11 cellular contexts compared by ENCODE assay signal in genomic region chr21:31780944-31781343, GRCh38. TPM values are rescaled to one million over a fixed set of nuclear protein-coding genes. Genes with fewer than 3 reads are reported as not detected.
A peak's percentile ranks its signal among the peaks of the same experiment; 100 is the strongest.
DNase-seq lines count a peak whose midpoint lies in the region; ATAC-seq and TF ChIP-seq lines count a peak whose summit lies in the region.
"Had no signal": no experiment of that assay in that cellular context is flagged by ENCODE, and none has a peak within 500 bp of the region (broad histone marks: within the 10 kb centered on the region; RNA-seq: fewer than 3 reads in every experiment).

No MANE protein-coding gene starts in this region.

- no peak for TF ChIP-seq POLR2A in transverse colon (IDR thresholded peaks at IDR 0.05)

- in situ Hi-C loops in transverse colon (cut with MboI; ENCODE audit: low pct_ligation_motif_present in 1 of 4, low pct_unique_long_range_greater_than_20kb in 1 of 4, low sequenced_read_pairs in 3 of 4) = no loop called here

- H2BK12ac ChIP-seq in H9 (ENCODE audit: insufficient read length, low read depth, low read length) = no peak overlapping the region

- WGBS in H9 (ENCODE audit: extremely low coverage, insufficient read length, low lambda C conversion rate) = no CpG with 5 or more reads among the region's 4 CpGs
- WGBS in transverse colon (ENCODE audit: low coverage in 1 of 2), 2 donors = 37 to 40% methylated on average over 4 of the region's 4 CpGs

- H3K27ac ChIP-seq in H9 (ENCODE audit: insufficient read length, low read depth, low read length) = no peak overlapping the region
- no peak overlapping the region for H3K27ac ChIP-seq in transverse colon
- H3K27ac ChIP-seq: thyroid gland had no signal

- no peaks in the 10 kb centered on the region for H3K27me3 ChIP-seq in H9 (ENCODE audit: insufficient read depth, low read length)
- H3K27me3 ChIP-seq in transverse colon = no peaks in the 10 kb centered on the region
- H3K27me3 ChIP-seq: thyroid gland had no signal

- no peak overlapping the region for H2BK20ac ChIP-seq in H9 (ENCODE audit: low read depth, low read length, poor library complexity, severe bottlenecking)

- no peak overlapping the region for H3K56ac ChIP-seq in H9 (ENCODE audit: insufficient read length, low read depth, low read length)

- H2BK5ac ChIP-seq in H9 (ENCODE audit: insufficient read length, low read length) = no peak overlapping the region

- H3K36me3 Mint-ChIP-seq in H9 (ENCODE audit: insufficient read depth in 1 of 3, low read depth in 3 of 3) (peaks cover 3 to 15% (median 4%) of the 10 kb centered on the region in 3 experiments; a peak in 2 of 7 replicates), WTC11 (no peaks in the 10 kb centered on the region; the same call in 1 of the 2 replicates), neural crest cell (ENCODE audit: low read depth) (no peaks in the 10 kb centered on the region)

- H3K14ac ChIP-seq in H9 (ENCODE audit: insufficient read depth, low read length) = no peak overlapping the region

- no peak overlapping the region for H3K4ac ChIP-seq in H9 (ENCODE audit: low read depth, low read length)

- H3K27me3 Mint-ChIP-seq in H9 (ENCODE audit: low read depth) (no peaks in the 10 kb centered on the region; the same call in 1 of the 2 replicates), WTC11 (ENCODE audit: low read depth) (no peaks in the 10 kb centered on the region), neural crest cell (ENCODE audit: low read depth) (peaks cover 2% of the 10 kb centered on the region)

- CTCF ChIA-PET in WTC11 (lab: Charles Lee) = interaction anchor here (0.7 to 2.2 kb wide), 4 partner anchors 9 to 477 kb away, joined by 3 to 10 read pairs (median 3); no protein-coding TSS in a partner anchor

- intact Hi-C loops in transverse colon (cut with DNase I; ENCODE audit: low total_unique reads) = loop anchor here (2.0 kb wide), 1 partner anchor 70 kb away; no protein-coding TSS in a partner anchor

- H2BK120ac ChIP-seq in H9 (ENCODE audit: low read depth, low read length, poor library complexity, severe bottlenecking) = no peak overlapping the region

- H4K8ac ChIP-seq in H9 (replicated peaks; ENCODE audit: insufficient read length, low read depth, low read length) = no peak overlapping the region

- H3K27ac Mint-ChIP-seq in H9 (no peak overlapping the region), WTC11 (no peak overlapping the region), neural crest cell (ENCODE audit: unreplicated experiment) (no peak overlapping the region)
- H3K27ac Mint-ChIP-seq: activated CD4-positive, alpha-beta T cell treated with anti-CD3 and anti-CD28 coated beads, Interleukin-2, amount 10 ng/mL, durations not matched to agents 7 days and 5 days had no signal

- H3K4me1 ChIP-seq in H9 (ENCODE audit: insufficient read depth, low read length) = no peaks in the 10 kb centered on the region
- H3K4me1 ChIP-seq in transverse colon = peaks cover 0 to 6% (median 0%) of the 10 kb centered on the region in 4 donors

- no peak overlapping the region for H2BK15ac ChIP-seq in H9 (ENCODE audit: low read depth, low read length)

- no peak overlapping the region for H3K18ac ChIP-seq in H9 (ENCODE audit: insufficient read length, low read depth, low read length)

- H3K9me3 ChIP-seq in H9 (ENCODE audit: control insufficient read depth, low read depth, low read length) (no peaks in the 10 kb centered on the region), transverse colon (no peaks in the 10 kb centered on the region)
- H3K9me3 ChIP-seq: thyroid gland had no signal

- no peak for TF ChIP-seq EP300 in transverse colon (IDR thresholded peaks at IDR 0.05; ENCODE audit: low read depth)

- H3K23me2 ChIP-seq in H9 (ENCODE audit: insufficient read length, low read depth, low read length, poor library complexity, severe bottlenecking) = no peaks in the 10 kb centered on the region

- no peak overlapping the region for H3K4me3 ChIP-seq in transverse colon
- H3K4me3 ChIP-seq: thyroid gland had no signal

- H3K4me2 ChIP-seq in H9 (ENCODE audit: insufficient read depth, insufficient read length, low read length) = no peak overlapping the region

- H4K91ac ChIP-seq in H9 (ENCODE audit: insufficient read length, low read depth, low read length) = no peak overlapping the region

- no peak overlapping the region for H3K23ac ChIP-seq in H9 (ENCODE audit: insufficient read length, low read depth, low read length)

- H3K79me1 ChIP-seq in H9 (ENCODE audit: insufficient read depth, low read depth, low read length, poor library complexity, severe bottlenecking) = no peaks in the 10 kb centered on the region

- H3K4me3 Mint-ChIP-seq in H9 (no peak overlapping the region), WTC11 (no peak overlapping the region), neural crest cell (no peak overlapping the region)
- H3K4me3 Mint-ChIP-seq: activated CD4-positive, alpha-beta T cell treated with anti-CD3 and anti-CD28 coated beads, Interleukin-2, amount 10 ng/mL, durations not matched to agents 7 days and 5 days had no signal

- POLR2A ChIA-PET in WTC11 (lab: Charles Lee) = interaction anchor here (0.6 kb wide), 1 partner anchor 315 kb away, joined by 4 read pairs; no protein-coding TSS in a partner anchor

- no peak overlapping the region for H2AFZ ChIP-seq in H9 (ENCODE audit: low read length)

- DNase-seq in H9 (no peak), NCI-H1930 (lab: John Stamatoyannopoulos, UW) (peak; percentile 3 to 5), WTC11 (ENCODE audit: low spot score) (no peak), neural crest cell (ENCODE audit: low read depth, low spot score) (no peak), HCEC 1CT (no peak), transverse colon (no peak)
- DNase-seq in activated effector memory CD4-positive, alpha-beta T cell treated with anti-CD3 and anti-CD28 coated beads, Interleukin-2, amount 50 U/mL, for 16 hours = no peak
- DNase-seq: activated CD4-positive, alpha-beta T cell treated with anti-CD3 and anti-CD28 coated beads, Interleukin-2, amount 10 ng/mL, durations not matched to agents 7 days and 5 days; stimulated activated CD4-positive, alpha-beta T cell treated with anti-CD3 and anti-CD28 coated beads, Interleukin-2, amount 100 ng/mL, for 24 hours had no signal

- H3K36me3 ChIP-seq in transverse colon = no peaks in the 10 kb centered on the region
- H3K36me3 ChIP-seq: thyroid gland had no signal

- H3K9me3 Mint-ChIP-seq in H9 (peaks cover 8 to 17% of the 10 kb centered on the region in 2 experiments), WTC11 (peaks cover 4% of the 10 kb centered on the region; the same call in 1 of the 2 replicates), neural crest cell (peaks cover 3% of the 10 kb centered on the region)

- TF ChIP-seq CTCF in H9 (conservative IDR thresholded peaks at IDR 0.05) (peak; percentile 22; the same call in 1 of the 3 replicates), WTC11 (IDR thresholded peaks at IDR 0.05) (no peak), neural crest cell (conservative IDR thresholded peaks at IDR 0.05) (peak; percentile 62), transverse colon (IDR thresholded peaks at IDR 0.05) (peak in 1 of 5 experiments; percentile 14)

- H3K9ac ChIP-seq in H9 (ENCODE audit: extremely low read depth, insufficient read length, low read length) = no peak overlapping the region

- ATAC-seq in WTC11 = peak; percentile 66
- ATAC-seq in HG02759 (IDR thresholded peaks at IDR 0.05; ENCODE audit: unreplicated experiment) = no peak

- no peak overlapping the region for H4K5ac ChIP-seq in H9 (ENCODE audit: insufficient read length, low read depth, low read length)

- H3T11ph ChIP-seq in H9 (ENCODE audit: low read length) = no peak overlapping the region

- H2AK5ac ChIP-seq in H9 (ENCODE audit: insufficient read length, low read length) = no peak overlapping the region

- no peaks in the 10 kb centered on the region for H4K20me1 ChIP-seq in H9 (ENCODE audit: control insufficient read depth, insufficient read depth, insufficient read length)

- H3K4me1 Mint-ChIP-seq in H9 = peaks cover 0 to 3% of the 10 kb centered on the region in 2 experiments; a peak in 1 of 4 replicates
- H3K4me1 Mint-ChIP-seq in WTC11 = no peaks in the 10 kb centered on the region
- H3K4me1 Mint-ChIP-seq in neural crest cell = peaks cover 4% of the 10 kb centered on the region
- H3K4me1 Mint-ChIP-seq: activated CD4-positive, alpha-beta T cell treated with anti-CD3 and anti-CD28 coated beads, Interleukin-2, amount 10 ng/mL, durations not matched to agents 7 days and 5 days had no signal

- H3K79me2 ChIP-seq in H9 (ENCODE audit: insufficient read depth, low read length) = no peaks in the 10 kb centered on the region

TF ChIP-seq in WTC11, 78 proteins besides CTCF, POLR2A, EP300 and RAD21 (continues in another document):
- no peak for TF ChIP-seq NR2C2 (CRISPR knock-in tag; IDR thresholded peaks at IDR 0.05)
- TF ChIP-seq ZNF425 (CRISPR knock-in tag; conservative IDR thresholded peaks at IDR 0.05) = no peak
- no peak for TF ChIP-seq FOXK1 (CRISPR knock-in tag; IDR thresholded peaks at IDR 0.05)
- no peak for TF ChIP-seq TEAD1 (CRISPR knock-in tag; IDR thresholded peaks at IDR 0.05)
- no peak for TF ChIP-seq SP1 (CRISPR knock-in tag; conservative IDR thresholded peaks at IDR 0.05)
- TF ChIP-seq EMX1 (CRISPR knock-in tag; IDR thresholded peaks at IDR 0.05) = no peak
- no peak for TF ChIP-seq NFE2L1 (CRISPR knock-in tag; IDR thresholded peaks at IDR 0.05)

RNA-seq across cellular contexts. Expression of gene SCAF4, which starts 49.0 kb away (rescaled TPM):
- total RNA-seq in H9 (2021) = 69.1 and 76.8 TPM in 2 replicates
- 54.0 to 55.9 TPM (median 55.2 TPM) in 3 replicates for total RNA-seq in WTC11 (2021)
- total RNA-seq in neural crest cell = 71.8 and 74.3 TPM in 2 replicates
- total RNA-seq in transverse colon = 10 to 100 TPM; 23.2 to 31.0 (median 26.8) TPM

Comparison
In these comparisons a context has a peak if more than half of its experiments do, and no peak if none do; other contexts are left out.
1. DNase-seq: peak in NCI-H1930 (2 of 2); none in H9 (single experiment), WTC11 (single experiment), neural crest cell (single experiment), activated effector memory CD4-positive, alpha-beta T cell treated with anti-CD3 and anti-CD28 coated beads, Interleukin-2, amount 50 U/mL, for 16 hours (single experiment), HCEC 1CT (single experiment) and transverse colon (single experiment).